37 cellular contexts compared by ENCODE assay signal in genomic region chr10:45602836-45603235, GRCh38.
"Had no signal": no experiment of that assay in that cellular context is flagged by ENCODE, and none has a peak within 500 bp of the region (broad histone marks: within the 10 kb centered on the region; RNA-seq: fewer than 3 reads in every experiment).

No MANE protein-coding gene starts in this region.

- DNase-seq: activated effector memory CD4-positive, alpha-beta T cell treated with anti-CD3 and anti-CD28 coated beads, Interleukin-2, amount 50 U/mL, for 16 hours; activated effector memory CD4-positive, alpha-beta T cell treated with Interleukin-2 at 50 U/mL for 16 hours; activated gamma-delta T cell; activated gamma-delta T cell treated with Interleukin-2 at 50 U/mL for 16 hours; activated naive CD4-positive, alpha-beta T cell; activated naive CD4-positive, alpha-beta T cell treated with anti-CD3 and anti-CD28 coated beads for 36 hours; activated naive CD4-positive, alpha-beta T cell treated with anti-CD3 and anti-CD28 coated beads, Interleukin-2, amount 10 ng/mL, durations not matched to agents 7 days and 5 days; activated naive CD4-positive, alpha-beta T cell treated with anti-CD3 and anti-CD28 coated beads, Interleukin-2, amount 50 U/mL, for 16 hours; activated naive CD4-positive, alpha-beta T cell treated with Interleukin-2 at 50 U/mL for 16 hours; activated naive CD8-positive, alpha-beta T cell treated with anti-CD3 and anti-CD28 coated beads for 36 hours; activated naive CD8-positive, alpha-beta T cell treated with anti-CD3 and anti-CD28 coated beads, Interleukin-2, amount 10 ng/mL, durations not matched to agents 7 days and 5 days; activated naive CD8-positive, alpha-beta T cell treated with anti-CD3 and anti-CD28 coated beads, Interleukin-2, amount 50 U/mL, for 24 hours; activated T-cell treated with anti-CD3 and anti-CD28 coated beads, Interleukin-2, amount 50 U/mL, for 24 hours; activated T-cell treated with anti-CD3 and anti-CD28 coated beads, Interleukin-2, amount 50 U/mL, for 4 hours; activated T-cell treated with anti-CD3 and anti-CD28 coated beads, Interleukin-2, amount 50 U/mL, for 48 hours; activated T-cell treated with anti-CD3 and anti-CD28 coated beads, Interleukin-2, amount 50 U/mL, for 72 hours; amniotic stem cell; amygdala; anterior cingulate cortex; aorta; body of pancreas; caudate nucleus; central memory CD4-positive, alpha-beta T cell; cerebellar nuclear complex had no signal

- ATAC-seq: activated naive CD4-positive, alpha-beta T cell treated with anti-CD3 and anti-CD28 coated beads, Interleukin-2, amount 50 U/mL, for 72 hours; activated naive CD8-positive, alpha-beta T cell treated with anti-CD3 and anti-CD28 coated beads, Interleukin-2, amount 50 U/mL, for 24 hours; activated T-cell treated with anti-CD3 and anti-CD28 coated beads, Interleukin-2, amount 50 U/mL, for 4 hours; activated T-cell treated with anti-CD3 and anti-CD28 coated beads, Interleukin-2, amount 50 U/mL, for 72 hours; activated T-helper 17 cell treated with anti-CD3 and anti-CD28 coated beads, Interleukin-2, amount 50 U/mL, for 72 hours; body of pancreas had no signal

- H3K36me3 ChIP-seq: adrenal gland, ascending aorta, brain microvascular endothelial cell, breast epithelium, cardiac muscle cell had no signal

- H3K27ac Mint-ChIP-seq: activated naive CD4-positive, alpha-beta T cell treated with anti-CD3 and anti-CD28 coated beads for 36 hours; activated naive CD4-positive, alpha-beta T cell treated with anti-CD3 and anti-CD28 coated beads, Interleukin-2, amount 10 ng/mL, durations not matched to agents 7 days and 5 days; activated naive CD4-positive, alpha-beta T cell treated with anti-CD3 and anti-CD28 coated beads, Interleukin-2, amount 50 U/mL, for 24 hours; activated naive CD4-positive, alpha-beta T cell treated with anti-CD3 and anti-CD28 coated beads, Interleukin-2, amount 50 U/mL, for 72 hours; activated naive CD8-positive, alpha-beta T cell; activated naive CD8-positive, alpha-beta T cell treated with anti-CD3 and anti-CD28 coated beads for 36 hours; activated naive CD8-positive, alpha-beta T cell treated with anti-CD3 and anti-CD28 coated beads, Interleukin-2, amount 10 ng/mL, durations not matched to agents 7 days and 5 days; activated naive CD8-positive, alpha-beta T cell treated with anti-CD3 and anti-CD28 coated beads, Interleukin-2, amount 50 U/mL, for 24 hours; activated T-cell treated with anti-CD3 and anti-CD28 coated beads, Interleukin-2, amount 50 U/mL, for 24 hours; activated T-cell treated with anti-CD3 and anti-CD28 coated beads, Interleukin-2, amount 50 U/mL, for 72 hours; activated T-helper 1 cell treated with anti-CD3 and anti-CD28 coated beads, Interleukin-12 subunit alpha, Interleukin-12 subunit beta, Interleukin-2, Interleukin-4 antibody, amounts not matched to agents 30 ng/mL and 10 ng/mL and 1 ng/mL, durations not matched to agents 14 hours and 24 hours and 36 hours; activated T-helper 17 cell treated with anti-CD3 and anti-CD28 coated beads, Interleukin-2, amount 50 U/mL, for 72 hours; activated T-helper 2 cell treated with anti-CD3 and anti-CD28 coated beads, Interferon-gamma antibody, Interleukin-2, Interleukin-4, amounts not matched to agents 10 μg/mL and 5 μg/mL and 100 μg/mL, durations not matched to agents 14 hours and 24 hours and 36 hours; brain had no signal

- H3K27ac ChIP-seq: ascending aorta, body of pancreas, brain microvascular endothelial cell, breast epithelium, cardiac muscle cell had no signal

- H3K36me3 Mint-ChIP-seq: activated naive CD4-positive, alpha-beta T cell treated with anti-CD3 and anti-CD28 coated beads, Interleukin-2, amount 10 ng/mL, durations not matched to agents 7 days and 5 days; activated naive CD4-positive, alpha-beta T cell treated with anti-CD3 and anti-CD28 coated beads, Interleukin-2, amount 50 U/mL, for 72 hours; activated naive CD8-positive, alpha-beta T cell treated with anti-CD3 and anti-CD28 coated beads for 36 hours; brain had no signal

- H3K27me3 ChIP-seq: adrenal gland, ascending aorta, body of pancreas had no signal

- H3K4me1 ChIP-seq: ascending aorta, breast epithelium had no signal

- H3K9me3 ChIP-seq: adrenal gland, ascending aorta, body of pancreas, breast epithelium had no signal

- H3K4me1 Mint-ChIP-seq: brain; central memory CD8-positive, alpha-beta T cell had no signal

- H3K4me3 ChIP-seq: adrenal gland, ascending aorta, body of pancreas, breast epithelium, cardiac muscle cell had no signal

- H3K4me3 Mint-ChIP-seq: activated naive CD4-positive, alpha-beta T cell treated with anti-CD3 and anti-CD28 coated beads for 36 hours; activated naive CD4-positive, alpha-beta T cell treated with anti-CD3 and anti-CD28 coated beads, Interleukin-2, amount 10 ng/mL, durations not matched to agents 7 days and 5 days; activated naive CD4-positive, alpha-beta T cell treated with anti-CD3 and anti-CD28 coated beads, Interleukin-2, amount 50 U/mL, for 24 hours; activated naive CD8-positive, alpha-beta T cell; activated naive CD8-positive, alpha-beta T cell treated with anti-CD3 and anti-CD28 coated beads for 36 hours; activated naive CD8-positive, alpha-beta T cell treated with anti-CD3 and anti-CD28 coated beads, Interleukin-2, amount 10 ng/mL, durations not matched to agents 7 days and 5 days; activated naive CD8-positive, alpha-beta T cell treated with anti-CD3 and anti-CD28 coated beads, Interleukin-2, amount 50 U/mL, for 24 hours; activated T-cell treated with anti-CD3 and anti-CD28 coated beads, Interleukin-2, amount 50 U/mL, for 24 hours; activated T-cell treated with anti-CD3 and anti-CD28 coated beads, Interleukin-2, amount 50 U/mL, for 4 hours; activated T-cell treated with anti-CD3 and anti-CD28 coated beads, Interleukin-2, amount 50 U/mL, for 72 hours; activated T-helper 1 cell treated with anti-CD3 and anti-CD28 coated beads, Interleukin-12 subunit alpha, Interleukin-12 subunit beta, Interleukin-2, Interleukin-4 antibody, amounts not matched to agents 30 ng/mL and 10 ng/mL and 1 ng/mL, durations not matched to agents 14 hours and 24 hours and 36 hours; activated T-helper 17 cell treated with anti-CD3 and anti-CD28 coated beads, Interleukin-2, amount 50 U/mL, for 72 hours; brain; central memory CD8-positive, alpha-beta T cell had no signal
